ENCODE assay signal across 8 cellular contexts in genomic region chr9:37187713-37188439, GRCh38.
DNase-seq lines count a peak whose midpoint lies in the region; ATAC-seq and FAIRE-seq lines count a peak whose summit lies in the region.

No MANE protein-coding gene starts in this region.

- peak; percentile 64 for ATAC-seq in HG03103 (IDR thresholded peaks at IDR 0.05; ENCODE audit: low read depth, unreplicated experiment)

- CTCF ChIA-PET in activated CD4-positive, alpha-beta memory T cell treated with anti-CD3 and anti-CD28 coated beads, Interleukin-2, amount 10 ng/mL, durations not matched to agents 7 days and 5 days (lab: Charles Lee) = no interaction called here

- H3K4me1 Mint-ChIP-seq in activated CD4-positive, alpha-beta memory T cell treated with anti-CD3 and anti-CD28 coated beads, Interleukin-2, amount 10 ng/mL, durations not matched to agents 7 days and 5 days = peaks cover 29% of the 10 kb centered on the region

- peak overlapping the region; percentile 72 for H3K4me3 Mint-ChIP-seq in activated CD4-positive, alpha-beta memory T cell treated with anti-CD3 and anti-CD28 coated beads, Interleukin-2, amount 10 ng/mL, durations not matched to agents 7 days and 5 days

- FAIRE-seq in GM19239 (lab: Jason Lieb, UNC) = no peak

- DNase-seq in CD1c-positive myeloid dendritic cell (ENCODE audit: extremely low spot score) (peak; percentile 36), GM19239 (ENCODE audit: insufficient read length, low spot score) (peak; percentile 24), inferior parietal cortex (ENCODE audit: extremely low spot score) (no peak), epidermal melanocyte (ENCODE audit: insufficient read length, low spot score) (no peak), NCI-H1930 (lab: John Stamatoyannopoulos, UW) (no peak)
- DNase-seq in activated CD4-positive, alpha-beta memory T cell treated with anti-CD3 and anti-CD28 coated beads, Interleukin-2, amount 10 ng/mL, durations not matched to agents 7 days and 5 days = no peak
- no peak for DNase-seq in central memory CD4-positive, alpha-beta T cell

- peaks cover 5% of the 10 kb centered on the region for H3K9me3 Mint-ChIP-seq in activated CD4-positive, alpha-beta memory T cell treated with anti-CD3 and anti-CD28 coated beads, Interleukin-2, amount 10 ng/mL, durations not matched to agents 7 days and 5 days

- H3K27me3 Mint-ChIP-seq in activated CD4-positive, alpha-beta memory T cell treated with anti-CD3 and anti-CD28 coated beads, Interleukin-2, amount 10 ng/mL, durations not matched to agents 7 days and 5 days = no peaks in the 10 kb centered on the region

- H3K27ac Mint-ChIP-seq in activated CD4-positive, alpha-beta memory T cell treated with anti-CD3 and anti-CD28 coated beads, Interleukin-2, amount 10 ng/mL, durations not matched to agents 7 days and 5 days = peak overlapping the region; percentile 90

- peaks cover 43% of the 10 kb centered on the region for H3K36me3 Mint-ChIP-seq in activated CD4-positive, alpha-beta memory T cell treated with anti-CD3 and anti-CD28 coated beads, Interleukin-2, amount 10 ng/mL, durations not matched to agents 7 days and 5 days (ENCODE audit: low read depth)

- POLR2A ChIA-PET in activated CD4-positive, alpha-beta memory T cell treated with anti-CD3 and anti-CD28 coated beads, Interleukin-2, amount 10 ng/mL, durations not matched to agents 7 days and 5 days (lab: Charles Lee) = interaction anchor here (1.0 to 1.8 kb wide), 3 partner anchors 9 to 108 kb away, joined by 3 to 12 read pairs (median 5); partner anchors contain the start of gene ZCCHC7

Comparison
In these comparisons a context has a peak if more than half of its experiments do, and no peak if none do; other contexts are left out.
1. DNase-seq: peak in CD1c-positive myeloid dendritic cell (single experiment) and GM19239 (single experiment); none in activated CD4-positive, alpha-beta memory T cell treated with anti-CD3 and anti-CD28 coated beads, Interleukin-2, amount 10 ng/mL, durations not matched to agents 7 days and 5 days (single experiment), central memory CD4-positive, alpha-beta T cell (single experiment), inferior parietal cortex (single experiment), epidermal melanocyte (single experiment) and NCI-H1930 (0 of 2).